15 cellular contexts compared by ENCODE assay signal in genomic region chr5:51479840-51480239, GRCh38.
DNase-seq lines count a peak whose midpoint lies in the region; ATAC-seq and TF ChIP-seq lines count a peak whose summit lies in the region.
"Had no signal": no experiment of that assay in that cellular context is flagged by ENCODE, and none has a peak within 500 bp of the region (broad histone marks: within the 10 kb centered on the region; RNA-seq: fewer than 3 reads in every experiment).

No MANE protein-coding gene starts in this region.

- H3K4me1 ChIP-seq in heart left ventricle, result no peaks in the 10 kb centered on the region
- H3K4me1 ChIP-seq: heart right ventricle had no signal

- H3K27me3 Mint-ChIP-seq in activated naive CD8-positive, alpha-beta T cell treated with anti-CD3 and anti-CD28 coated beads for 36 hours, result no peaks in the 10 kb centered on the region
- H3K27me3 Mint-ChIP-seq: activated T-cell treated with anti-CD3 and anti-CD28 coated beads, Interleukin-2, amount 50 U/mL, for 24 hours had no signal

- no peaks in the 10 kb centered on the region for H3K27me3 ChIP-seq in heart left ventricle
- H3K27me3 ChIP-seq: heart right ventricle had no signal

- no peak overlapping the region for H3K27ac Mint-ChIP-seq in activated naive CD8-positive, alpha-beta T cell treated with anti-CD3 and anti-CD28 coated beads for 36 hours
- H3K27ac Mint-ChIP-seq: activated T-cell treated with anti-CD3 and anti-CD28 coated beads, Interleukin-2, amount 50 U/mL, for 24 hours had no signal

- no peak overlapping the region for H3K4me3 ChIP-seq in heart left ventricle
- H3K4me3 ChIP-seq: heart right ventricle, SK-N-MC had no signal

- no peaks in the 10 kb centered on the region for H3K36me3 ChIP-seq in heart left ventricle
- H3K36me3 ChIP-seq: heart right ventricle had no signal

- TF ChIP-seq POLR2A in heart left ventricle (IDR thresholded peaks at IDR 0.05), result no peak

- in situ Hi-C loops in GM13976 (cut with MboI; ENCODE audit: low sequenced_read_pairs, unreplicated experiment), result no loop called here

- no peaks in the 10 kb centered on the region for H3K4me1 Mint-ChIP-seq in activated naive CD8-positive, alpha-beta T cell treated with anti-CD3 and anti-CD28 coated beads for 36 hours

- no peak overlapping the region for H3K4me3 Mint-ChIP-seq in activated naive CD8-positive, alpha-beta T cell treated with anti-CD3 and anti-CD28 coated beads for 36 hours
- H3K4me3 Mint-ChIP-seq: activated T-cell treated with anti-CD3 and anti-CD28 coated beads, Interleukin-2, amount 50 U/mL, for 24 hours had no signal

- no peaks in the 10 kb centered on the region for H3K9me3 Mint-ChIP-seq in activated naive CD8-positive, alpha-beta T cell treated with anti-CD3 and anti-CD28 coated beads for 36 hours

- ATAC-seq in GM18511 (IDR thresholded peaks at IDR 0.05; ENCODE audit: unreplicated experiment), result peak; percentile 73
- peak; percentile 92 for ATAC-seq in GM21360 (IDR thresholded peaks at IDR 0.05; ENCODE audit: unreplicated experiment)
- ATAC-seq in HG02938 (IDR thresholded peaks at IDR 0.05; ENCODE audit: unreplicated experiment), result peak; percentile 86
- ATAC-seq in heart left ventricle, result no peak
- ATAC-seq: heart right ventricle, right cardiac atrium had no signal

- TF ChIP-seq CTCF in GM13976 (IDR thresholded peaks at IDR 0.05; ENCODE audit: borderline replicate concordance, control extremely low read depth, extremely low read depth, insufficient read depth, missing control alignments) (no peak), heart left ventricle (IDR thresholded peaks at IDR 0.05) (no peak)

- intact Hi-C loops in heart left ventricle (cut with DNase I), result no loop called here

- 67 to 83% (median 81%) methylated on average over 1 of the region's 1 CpG for WGBS in heart left ventricle, 4 donors

- DNase-seq in MV-4-11 (lab: John Stamatoyannopoulos, UW), result peak; percentile 1
- no peak for DNase-seq in activated naive CD8-positive, alpha-beta T cell treated with anti-CD3 and anti-CD28 coated beads for 36 hours
- no peak for DNase-seq in GM13976 (ENCODE audit: low spot score)
- DNase-seq in heart left ventricle, result no peak
- no peak for DNase-seq in amygdala (lab: John Stamatoyannopoulos, UW)
- DNase-seq: activated T-cell treated with anti-CD3 and anti-CD28 coated beads, Interleukin-2, amount 50 U/mL, for 24 hours; heart right ventricle; NCI-H187 treated with DMSO at 0.1 percent for 48 hours; NCI-H524; OCI-M1; right cardiac atrium had no signal

- H3K27ac ChIP-seq in heart left ventricle, result no peak overlapping the region
- H3K27ac ChIP-seq: heart right ventricle, SK-N-MC had no signal

- H3K9me3 ChIP-seq in heart left ventricle, result no peaks in the 10 kb centered on the region
- H3K9me3 ChIP-seq: heart right ventricle had no signal

- H3K36me3 Mint-ChIP-seq in activated naive CD8-positive, alpha-beta T cell treated with anti-CD3 and anti-CD28 coated beads for 36 hours, result no peaks in the 10 kb centered on the region

Comparison
In these comparisons a context has a peak if more than half of its experiments do, and no peak if none do; other contexts are left out.
1. ATAC-seq: peak in GM18511 (single experiment), GM21360 (single experiment) and HG02938 (single experiment); none in heart left ventricle (0 of 4).